In the genomic region with DNA sequence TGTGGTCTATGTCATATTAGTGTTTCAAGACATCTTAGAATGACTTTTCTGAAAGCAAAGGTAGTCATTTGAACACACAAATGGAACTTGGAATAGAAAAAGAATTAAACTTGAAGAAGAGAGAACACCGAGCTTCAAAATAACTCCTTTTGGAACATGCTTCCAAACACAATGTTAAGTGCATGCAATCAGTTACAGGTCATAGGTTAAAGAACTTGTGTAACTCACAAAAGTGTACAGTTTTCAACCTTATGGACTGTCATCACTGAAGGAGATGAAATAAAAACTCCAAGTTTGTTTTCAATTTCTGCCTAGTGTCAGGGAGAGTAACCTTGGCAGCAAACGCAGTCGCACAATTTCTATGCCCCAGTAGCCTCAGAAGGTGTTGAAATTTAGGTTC, we compare ENCODE assay signal across 8 cellular contexts.
"Had no signal": no experiment of that assay in that cellular context is flagged by ENCODE, and none has a peak within 500 bp of the region (broad histone marks: within the 10 kb centered on the region; RNA-seq: fewer than 3 reads in every experiment).

No MANE protein-coding gene starts in this region.

- H3K4me1 ChIP-seq: HAP-1 had no signal

- H3K9ac ChIP-seq: GM23248 had no signal

- ATAC-seq: HCT116 had no signal

- H3K36me3 ChIP-seq: HAP-1 had no signal

- H3K27ac ChIP-seq: GM23248 had no signal

- DNase-seq: GM23248, GOT3, H7, HFFc6, KBM-7 had no signal

- FAIRE-seq: HTR-8/SVneo had no signal

- H2AFZ ChIP-seq: GM23248 had no signal

- H3K4me3 ChIP-seq: GM23248, HAP-1 had no signal
